Comparison of ENCODE assay signal across 17 cellular contexts in genomic region chr14:68373847-68374582, GRCh38.
DNase-seq lines count a peak whose midpoint lies in the region; ATAC-seq and TF ChIP-seq lines count a peak whose summit lies in the region.
"Had no signal": no experiment of that assay in that cellular context is flagged by ENCODE, and none has a peak within 500 bp of the region (broad histone marks: within the 10 kb centered on the region; RNA-seq: fewer than 3 reads in every experiment).

No MANE protein-coding gene starts in this region.

- H3K27ac Mint-ChIP-seq in naive thymus-derived CD4-positive, alpha-beta T cell: peak overlapping the region in 2 of 9 donors; percentile 21 to 48
- H3K27ac Mint-ChIP-seq in mesothelial cell of epicardium: no peak overlapping the region

- H3K9ac ChIP-seq in OCI-LY1 (ENCODE audit: low read length): peak overlapping the region; percentile 38

- DNase-seq in CD1c-positive myeloid dendritic cell (ENCODE audit: extremely low spot score): peak; percentile 48
- no peak for DNase-seq in naive thymus-derived CD4-positive, alpha-beta T cell
- no peak for DNase-seq in mesothelial cell of epicardium (ENCODE audit: low spot score in 2 of 2, unreplicated experiment in 2 of 2)
- no peak for DNase-seq in amygdala (lab: John Stamatoyannopoulos, UW)
- DNase-seq: activated naive CD4-positive, alpha-beta T cell treated with Interleukin-2 at 50 U/mL for 16 hours; effector memory CD4-positive, alpha-beta T cell; foreskin fibroblast; midbrain; NCI-H2029 treated with DMSO at 0.1 percent for 48 hours; substantia nigra had no signal

- H3K27me3 Mint-ChIP-seq in naive thymus-derived CD4-positive, alpha-beta T cell: no peaks in the 10 kb centered on the region
- no peaks in the 10 kb centered on the region for H3K27me3 Mint-ChIP-seq in mesothelial cell of epicardium (ENCODE audit: low read depth)

- H3F3A ChIP-seq in OCI-LY1 (ENCODE audit: insufficient read depth, low read length): no peaks in the 10 kb centered on the region

- CTCF ChIA-PET in naive thymus-derived CD4-positive, alpha-beta T cell (lab: Charles Lee): interaction anchor here (0.6 to 4.8 kb wide), 7 partner anchors 11 to 442 kb away, joined by 3 to 16 read pairs (median 3); no protein-coding TSS in a partner anchor

- no peaks in the 10 kb centered on the region for H4K20me1 ChIP-seq in OCI-LY1 (ENCODE audit: insufficient read depth, low read length)

- H3K4me3 ChIP-seq in OCI-LY1 (ENCODE audit: low read depth, low read length, poor library complexity, severe bottlenecking): no peak overlapping the region
- H3K4me3 ChIP-seq in naive thymus-derived CD4-positive, alpha-beta T cell (ENCODE audit: low read length): no peak overlapping the region
- H3K4me3 ChIP-seq: K562, SK-N-MC had no signal

- H3K9me3 Mint-ChIP-seq in naive thymus-derived CD4-positive, alpha-beta T cell: peaks cover 0 to 1% (median 0%) of the 10 kb centered on the region in 11 donors
- H3K9me3 Mint-ChIP-seq in mesothelial cell of epicardium: peaks cover 12% of the 10 kb centered on the region

- H3K36me3 ChIP-seq in OCI-LY1 (ENCODE audit: insufficient read depth, low read length): no peaks in the 10 kb centered on the region
- no peaks in the 10 kb centered on the region for H3K36me3 ChIP-seq in naive thymus-derived CD4-positive, alpha-beta T cell (ENCODE audit: control insufficient read depth in 2 of 3, insufficient read depth in 3 of 3, low read length in 3 of 3)
- H3K36me3 ChIP-seq: WERI-Rb-1 had no signal

- H3K27ac ChIP-seq in OCI-LY1 (ENCODE audit: low read depth, low read length, poor library complexity, severe bottlenecking): peak overlapping the region; percentile 67
- H3K27ac ChIP-seq in naive thymus-derived CD4-positive, alpha-beta T cell (ENCODE audit: low read depth, low read length): no peak overlapping the region
- H3K27ac ChIP-seq: SK-N-MC, WERI-Rb-1 had no signal

- H3K36me3 Mint-ChIP-seq in naive thymus-derived CD4-positive, alpha-beta T cell: peaks cover 0 to 15% (median 0%) of the 10 kb centered on the region in 5 donors
- peaks cover 10% of the 10 kb centered on the region for H3K36me3 Mint-ChIP-seq in mesothelial cell of epicardium

- no peak for TF ChIP-seq CTCF in OCI-LY1 (IDR thresholded peaks at IDR 0.05; ENCODE audit: low read length)
- no peak for TF ChIP-seq CTCF in mesothelial cell of epicardium (IDR thresholded peaks at IDR 0.05; ENCODE audit: unreplicated experiment)

- peaks cover 65% of the 10 kb centered on the region for H3K4me1 ChIP-seq in OCI-LY1 (ENCODE audit: insufficient read depth, low read length, severe bottlenecking)
- H3K4me1 ChIP-seq in naive thymus-derived CD4-positive, alpha-beta T cell (ENCODE audit: control insufficient read depth in 2 of 2, insufficient read depth in 2 of 2, low read length in 2 of 2): peaks cover 0 to 43% of the 10 kb centered on the region in 2 donors

- H2AFZ ChIP-seq in OCI-LY1 (ENCODE audit: low read length): no peak overlapping the region

- POLR2A ChIA-PET in naive thymus-derived CD4-positive, alpha-beta T cell (lab: Charles Lee): interaction anchor here (0.6 to 5.1 kb wide), 7 partner anchors 12 to 442 kb away, joined by 3 to 27 read pairs (median 4); partner anchors contain the start of gene ZFP36L1

- no peak overlapping the region for H3K4me3 Mint-ChIP-seq in naive thymus-derived CD4-positive, alpha-beta T cell
- no peak overlapping the region for H3K4me3 Mint-ChIP-seq in mesothelial cell of epicardium

- 0 out of 2 replicates have a peak overlapping the region, but pooled peaks have one; percentile 29 for H3K4me2 ChIP-seq in OCI-LY1 (ENCODE audit: low read length)

- H3K79me2 ChIP-seq in OCI-LY1 (ENCODE audit: insufficient read depth, low read length): no peaks in the 10 kb centered on the region

- no peaks in the 10 kb centered on the region for H3K9me2 ChIP-seq in OCI-LY1 (ENCODE audit: low read depth, low read length)

- no peaks in the 10 kb centered on the region for H3K27me3 ChIP-seq in OCI-LY1 (ENCODE audit: insufficient read depth, low read length)
- no peaks in the 10 kb centered on the region for H3K27me3 ChIP-seq in naive thymus-derived CD4-positive, alpha-beta T cell (ENCODE audit: control insufficient read depth in 2 of 2, insufficient read depth in 2 of 2, low read length in 2 of 2)

- ATAC-seq in HG02571 (IDR thresholded peaks at IDR 0.05; ENCODE audit: unreplicated experiment) (peak; percentile 43), HG03280 (IDR thresholded peaks at IDR 0.05; ENCODE audit: unreplicated experiment) (no peak), HG02884 (IDR thresholded peaks at IDR 0.05; ENCODE audit: unreplicated experiment) (no peak)
- ATAC-seq in naive thymus-derived CD4-positive, alpha-beta T cell: peak; percentile 32
- ATAC-seq: K562 had no signal

- intact Hi-C loops in naive thymus-derived CD4-positive, alpha-beta T cell (cut with micrococcal nuclease): loop anchor here in 1 of 2 donors (1.0 to 10.0 kb wide), 3 partner anchors 111 to 415 kb away; no protein-coding TSS in a partner anchor

- peaks cover 34 to 85% (median 74%) of the 10 kb centered on the region in 7 donors for H3K4me1 Mint-ChIP-seq in naive thymus-derived CD4-positive, alpha-beta T cell
- peaks cover 30% of the 10 kb centered on the region for H3K4me1 Mint-ChIP-seq in mesothelial cell of epicardium

- H3K9me3 ChIP-seq in OCI-LY1 (ENCODE audit: low read length): peaks cover 3% of the 10 kb centered on the region; the same call in 1 of the 2 replicates
- H3K9me3 ChIP-seq in naive thymus-derived CD4-positive, alpha-beta T cell (ENCODE audit: control insufficient read depth in 2 of 3, low read length in 3 of 3): no peaks in the 10 kb centered on the region

Comparison
In these comparisons a context has a peak if more than half of its experiments do, and no peak if none do; other contexts are left out.
1. ATAC-seq: peak in HG02571 (single experiment) and naive thymus-derived CD4-positive, alpha-beta T cell (single experiment); none in HG03280 (single experiment) and HG02884 (single experiment).